In genomic region chr19:17394891-17395415, GRCh38 we compare ENCODE assay signal across 1 cellular context.
A peak's percentile ranks its signal among the peaks of the same experiment; 100 is the strongest.
TF ChIP-seq lines count a peak whose summit lies in the region.

No MANE protein-coding gene starts in this region.

TF ChIP-seq in GM12878, 131 proteins besides CTCF, POLR2A, EP300 and RAD21 (continued from another document):
- TF ChIP-seq RCOR1 (conservative IDR thresholded peaks at IDR 0.05; ENCODE audit: low read depth, low read length): no peak
- peak; percentile 94 for TF ChIP-seq HDGF (IDR thresholded peaks at IDR 0.05)
- TF ChIP-seq MTA2 (IDR thresholded peaks at IDR 0.05; ENCODE audit: low read depth): no peak
- TF ChIP-seq NBN (IDR thresholded peaks at IDR 0.05): peak; percentile 92
- peak; percentile 65; the same call in 1 of the 2 replicates for TF ChIP-seq RB1 (IDR thresholded peaks at IDR 0.05; ENCODE audit: borderline replicate concordance)
- peak; percentile 60 for TF ChIP-seq SMC3 (IDR thresholded peaks at IDR 0.05; ENCODE audit: borderline replicate concordance, low read length)
- peak; percentile 99 for TF ChIP-seq SMARCA5 (IDR thresholded peaks at IDR 0.05)
- TF ChIP-seq ESRRA (IDR thresholded peaks at IDR 0.05; ENCODE audit: low read length): no peak
- TF ChIP-seq EED (IDR thresholded peaks at IDR 0.05; ENCODE audit: low read depth): no peak
- TF ChIP-seq ZNF622 (IDR thresholded peaks at IDR 0.05): no peak
- 0 out of 2 replicates have a peak, but pooled peaks have one; percentile 24 for TF ChIP-seq NKRF (conservative IDR thresholded peaks at IDR 0.05)
- TF ChIP-seq KDM1A (IDR thresholded peaks at IDR 0.05; ENCODE audit: borderline replicate concordance): peak; percentile 76; the same call in 1 of the 2 replicates
- TF ChIP-seq REST (IDR thresholded peaks at IDR 0.05; ENCODE audit: low read depth, low read length): no peak
- TF ChIP-seq BMI1 (IDR thresholded peaks at IDR 0.05; ENCODE audit: borderline replicate concordance): no peak
- TF ChIP-seq E2F8 (IDR thresholded peaks at IDR 0.05; ENCODE audit: low read depth, partially characterized antibody): peak; percentile 16
- no peak for TF ChIP-seq SIN3A (IDR thresholded peaks at IDR 0.05; ENCODE audit: low read depth, low read length)
- TF ChIP-seq SMAD1 (IDR thresholded peaks at IDR 0.05; ENCODE audit: low read depth, partially characterized antibody): no peak
- peak; percentile 61; the same call in 2 of the 3 replicates for TF ChIP-seq POU2F2 (IDR thresholded peaks at IDR 0.05; ENCODE audit: borderline replicate concordance, low read depth, low read length)
- 0 out of 2 replicates have a peak, but pooled peaks have one; percentile 37 for TF ChIP-seq ATF7 (IDR thresholded peaks at IDR 0.05; ENCODE audit: low read depth)
- no peak for TF ChIP-seq RFX5 (IDR thresholded peaks at IDR 0.05; ENCODE audit: low read depth, low read length)
- TF ChIP-seq RELA (IDR thresholded peaks at IDR 0.05; ENCODE audit: borderline replicate concordance, partially characterized antibody): no peak
- TF ChIP-seq EZH2 (IDR thresholded peaks at IDR 0.05; ENCODE audit: borderline replicate concordance, control insufficient read depth, low read depth, low read length): no peak
- no peak for TF ChIP-seq ZBED1 (IDR thresholded peaks at IDR 0.05; ENCODE audit: borderline replicate concordance)
- no peak for TF ChIP-seq NFYA (IDR thresholded peaks at IDR 0.05; ENCODE audit: borderline replicate concordance, low read depth, low read length)
